Comparison of ENCODE assay signal across 8 cellular contexts in genomic region chr15:70259030-70259424, GRCh38.
DNase-seq lines count a peak whose midpoint lies in the region; ATAC-seq and TF ChIP-seq lines count a peak whose summit lies in the region.

No MANE protein-coding gene starts in this region.

- peaks cover 5% of the 10 kb centered on the region for H3K36me3 Mint-ChIP-seq in central memory CD8-positive, alpha-beta T cell (ENCODE audit: insufficient read depth)
- no peaks in the 10 kb centered on the region for H3K36me3 Mint-ChIP-seq in chondrocyte (ENCODE audit: low read depth)

- no peak overlapping the region for H4K91ac ChIP-seq in mesenchymal stem cell (ENCODE audit: low read length)

- no peak overlapping the region for H3K27ac ChIP-seq in mesenchymal stem cell (ENCODE audit: low read length, poor library complexity, severe bottlenecking)
- peak overlapping the region in 3 of 5 donors; percentile 18 to 58 (median 20) for H3K27ac ChIP-seq in stomach

- DNase-seq in AG08395 (ENCODE audit: low spot score) (peak; percentile 76), mesenchymal stem cell (peak; percentile 78), stomach (peak; percentile 79), SIG-M5 (lab: John Stamatoyannopoulos, UW) (no peak), chondrocyte (ENCODE audit: low spot score) (no peak)
- peak; percentile 33 to 35 for DNase-seq in central memory CD8-positive, alpha-beta T cell (ENCODE audit: low spot score in 2 of 2)

- 36% methylated on average over 10 of the region's 11 CpGs for WGBS in mesenchymal stem cell
- WGBS in stomach, 5 donors = 18 to 31% (median 22%) methylated on average over 7 to 11 of the region's 11 CpGs

- peaks cover 3% of the 10 kb centered on the region for H3K9me3 ChIP-seq in mesenchymal stem cell (ENCODE audit: control insufficient read depth, low read length)
- no peaks in the 10 kb centered on the region for H3K9me3 ChIP-seq in stomach

- no peaks in the 10 kb centered on the region for H3K27me3 Mint-ChIP-seq in central memory CD8-positive, alpha-beta T cell
- H3K27me3 Mint-ChIP-seq in chondrocyte (ENCODE audit: low read depth) = peaks cover 46% of the 10 kb centered on the region

- H3K4me3 ChIP-seq in mesenchymal stem cell (ENCODE audit: insufficient read depth in 1 of 2, low read depth in 1 of 2, low read length in 2 of 2) (no peak overlapping the region), stomach (no peak overlapping the region)

- peaks cover 47 to 61% of the 10 kb centered on the region in 2 experiments for H3K27me3 ChIP-seq in mesenchymal stem cell (ENCODE audit: control insufficient read depth in 1 of 2, insufficient read depth in 1 of 2, low read length in 2 of 2)
- H3K27me3 ChIP-seq in stomach = no peaks in the 10 kb centered on the region

- H3K9ac ChIP-seq in mesenchymal stem cell (ENCODE audit: low read length) = no peak overlapping the region

- H3K9me3 Mint-ChIP-seq in central memory CD8-positive, alpha-beta T cell = no peaks in the 10 kb centered on the region
- H3K9me3 Mint-ChIP-seq in chondrocyte (ENCODE audit: low read depth) = no peaks in the 10 kb centered on the region

- H3K23ac ChIP-seq in mesenchymal stem cell (ENCODE audit: low read length in 2 of 2) = no peak overlapping the region

- TF ChIP-seq CTCF in stomach (IDR thresholded peaks at IDR 0.05) = no peak
- TF ChIP-seq CTCF in chondrocyte (IDR thresholded peaks at IDR 0.05) = no peak

- H2BK12ac ChIP-seq in mesenchymal stem cell (ENCODE audit: low read length in 2 of 2) = no peak overlapping the region

- H2AFZ ChIP-seq in mesenchymal stem cell (ENCODE audit: low read depth, low read length) = peak overlapping the region; percentile 56

- H3K4me2 ChIP-seq in mesenchymal stem cell (ENCODE audit: low read length, poor library complexity, severe bottlenecking) = no peak overlapping the region

- H3K79me1 ChIP-seq in mesenchymal stem cell (replicated peaks; ENCODE audit: low read length, poor library complexity, severe bottlenecking) = no peaks in the 10 kb centered on the region

- H3K36me3 ChIP-seq in mesenchymal stem cell (ENCODE audit: control insufficient read depth in 1 of 2, insufficient read depth in 2 of 2, low read depth in 1 of 2, low read length in 2 of 2) = no peaks in the 10 kb centered on the region
- no peaks in the 10 kb centered on the region for H3K36me3 ChIP-seq in stomach

- peak overlapping the region in 1 of 2 experiments; percentile 7 for H3K18ac ChIP-seq in mesenchymal stem cell (ENCODE audit: low read depth in 1 of 2, low read length in 2 of 2)

- peak overlapping the region; percentile 68 for H3K27ac Mint-ChIP-seq in central memory CD8-positive, alpha-beta T cell (ENCODE audit: low read depth)
- H3K27ac Mint-ChIP-seq in chondrocyte (ENCODE audit: unreplicated experiment) = no peak overlapping the region

- H3K4me1 ChIP-seq in mesenchymal stem cell (ENCODE audit: control insufficient read depth, insufficient read depth, low read depth, low read length) (peaks cover 11% of the 10 kb centered on the region), stomach (peaks cover 18 to 34% (median 22%) of the 10 kb centered on the region in 4 donors)

- H2BK5ac ChIP-seq in mesenchymal stem cell (ENCODE audit: low read depth, low read length, poor library complexity, severe bottlenecking) = no peak overlapping the region

- peak; percentile 23 for ATAC-seq in GM21717 (IDR thresholded peaks at IDR 0.05; ENCODE audit: unreplicated experiment)
- peak; percentile 17; the same call in 1 of the 3 replicates for ATAC-seq in SK-N-SH treated with all-trans-retinoic acid at 6 μM for 48 hours
- ATAC-seq in central memory CD8-positive, alpha-beta T cell (replicated peaks; ENCODE audit: extremely low read depth, poor library complexity, severe bottlenecking) = peak; percentile 71

- no peak overlapping the region for H2BK120ac ChIP-seq in mesenchymal stem cell (ENCODE audit: low read depth, low read length)

- no peak overlapping the region for H3K4ac ChIP-seq in mesenchymal stem cell (ENCODE audit: low read depth in 1 of 2, low read length in 2 of 2)

- peak overlapping the region; percentile 71 for H3K4me3 Mint-ChIP-seq in central memory CD8-positive, alpha-beta T cell
- no peak overlapping the region for H3K4me3 Mint-ChIP-seq in chondrocyte (ENCODE audit: unreplicated experiment)

- H2BK15ac ChIP-seq in mesenchymal stem cell (ENCODE audit: low read depth, poor library complexity, severe bottlenecking) = no peak overlapping the region

- no peak overlapping the region for H2AK5ac ChIP-seq in mesenchymal stem cell (ENCODE audit: low read length, severe bottlenecking)

- peaks cover 41% of the 10 kb centered on the region for H3K4me1 Mint-ChIP-seq in central memory CD8-positive, alpha-beta T cell
- H3K4me1 Mint-ChIP-seq in chondrocyte (ENCODE audit: low read depth) = peaks cover 4% of the 10 kb centered on the region

- H4K8ac ChIP-seq in mesenchymal stem cell (ENCODE audit: low read length) = peak overlapping the region; percentile 45

- H3K14ac ChIP-seq in mesenchymal stem cell (ENCODE audit: low read length in 2 of 2) = no peak overlapping the region

- intact Hi-C loops in stomach (cut with DNase I; ENCODE audit: low total_unique reads) = no loop called here

- TF ChIP-seq EP300 in stomach (IDR thresholded peaks at IDR 0.05) = no peak

- TF ChIP-seq POLR2A in stomach (IDR thresholded peaks at IDR 0.05) = no peak

TF ChIP-seq in SK-N-SH treated with all-trans-retinoic acid at 6 μM for 48 hours, 23 proteins besides CTCF, POLR2A, EP300 and RAD21:
- no peak for TF ChIP-seq BACH2 (CRISPR knock-in tag; IDR thresholded peaks at IDR 0.05; ENCODE audit: borderline replicate concordance)
TF ChIP-seq in SK-N-SH treated with all-trans-retinoic acid at 6 μM for 48 hours: peak in this region for 0.

Comparison
In these comparisons a context has a peak if more than half of its experiments do, and no peak if none do; other contexts are left out.
1. DNase-seq: peak in AG08395 (single experiment), central memory CD8-positive, alpha-beta T cell (2 of 2), mesenchymal stem cell (single experiment) and stomach (single experiment); none in SIG-M5 (single experiment) and chondrocyte (single experiment).
2. ATAC-seq: peak in every context shown above with its lines; median percentile 71 in central memory CD8-positive, alpha-beta T cell; 23 in GM21717; 17 in SK-N-SH treated with all-trans-retinoic acid at 6 μM for 48 hours.